8 cellular contexts compared by ENCODE assay signal in the genomic region with DNA sequence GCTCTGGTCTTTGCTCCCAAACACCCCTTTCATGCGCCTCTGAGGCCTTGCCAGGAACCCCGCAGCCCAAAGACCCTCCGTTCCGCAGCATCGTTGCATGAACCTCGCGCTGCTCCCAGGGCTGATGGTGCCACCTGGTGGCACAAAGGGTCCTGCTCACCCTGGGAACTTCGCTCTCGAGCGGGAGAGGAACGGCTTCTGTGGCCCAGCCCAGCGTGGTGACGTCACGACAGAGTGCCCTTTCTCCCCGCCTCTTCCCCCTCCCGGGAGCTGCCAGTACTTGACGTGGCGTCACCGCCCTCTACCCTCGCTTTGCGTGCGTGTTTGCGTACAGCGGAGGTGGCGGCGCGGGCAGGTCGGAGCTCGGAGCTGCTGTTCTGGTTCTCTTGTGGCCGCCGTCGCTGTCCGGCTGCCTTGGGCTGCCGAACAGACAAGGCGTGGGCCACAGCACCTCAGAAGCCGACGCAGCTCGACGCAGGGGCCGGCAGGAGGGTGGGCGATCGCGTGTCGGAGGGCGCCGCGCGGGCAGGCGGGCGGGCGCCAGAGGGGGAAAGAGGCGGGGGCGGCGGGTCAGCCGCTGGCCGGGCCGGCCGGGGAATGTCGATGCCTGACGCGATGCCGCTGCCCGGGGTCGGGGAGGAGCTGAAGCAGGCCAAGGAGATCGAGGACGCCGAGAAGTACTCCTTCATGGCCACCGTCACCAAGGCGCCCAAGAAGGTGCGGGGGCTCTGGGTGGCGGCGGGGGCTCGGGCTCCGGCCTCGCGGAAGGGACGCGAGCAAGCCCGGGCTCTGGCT.
DNase-seq lines count a peak whose midpoint lies in the region; ATAC-seq lines count a peak whose summit lies in the region.

A gene (plus strand): TSS at position 310 of the 795 bp plus-strand sequence. CDS start 288 bp downstream, at position 598.

- DNase-seq in AML-193 (lab: John Stamatoyannopoulos, UW) (peak; percentile 95 to 96), NCI-H345 treated with DMSO at 0.1 percent for 48 hours (lab: John Stamatoyannopoulos, UW; ENCODE audit: unreplicated experiment) (peak; percentile 97), inferior parietal cortex (ENCODE audit: extremely low spot score) (peak; percentile 99)
- DNase-seq in activated CD4-positive, CD25-positive, alpha-beta regulatory T cell (lab: John Stamatoyannopoulos, UW) = peak; percentile 97 to 99 (median 98)
- peak; percentile 98 for DNase-seq in central memory CD4-positive, alpha-beta T cell
- DNase-seq in stimulated activated CD4-positive, alpha-beta T cell treated with anti-CD3 and anti-CD28 coated beads, Interleukin-12 subunit alpha, Interleukin-12 subunit beta, amount 100 ng/mL, for 24 hours (ENCODE audit: low read depth in 2 of 2) = peak; percentile 99

- peak; percentile 98 for ATAC-seq in GM19025 (IDR thresholded peaks at IDR 0.05; ENCODE audit: low read depth, unreplicated experiment)
- peak; percentile 97 for ATAC-seq in HG03342 (IDR thresholded peaks at IDR 0.05; ENCODE audit: unreplicated experiment)

Comparison
In these comparisons a context has a peak if more than half of its experiments do, and no peak if none do; other contexts are left out.
1. Peak in every context shown above with its lines: DNase-seq and ATAC-seq.